Comparison of ENCODE assay signal across 22 cellular contexts in the genomic region with DNA sequence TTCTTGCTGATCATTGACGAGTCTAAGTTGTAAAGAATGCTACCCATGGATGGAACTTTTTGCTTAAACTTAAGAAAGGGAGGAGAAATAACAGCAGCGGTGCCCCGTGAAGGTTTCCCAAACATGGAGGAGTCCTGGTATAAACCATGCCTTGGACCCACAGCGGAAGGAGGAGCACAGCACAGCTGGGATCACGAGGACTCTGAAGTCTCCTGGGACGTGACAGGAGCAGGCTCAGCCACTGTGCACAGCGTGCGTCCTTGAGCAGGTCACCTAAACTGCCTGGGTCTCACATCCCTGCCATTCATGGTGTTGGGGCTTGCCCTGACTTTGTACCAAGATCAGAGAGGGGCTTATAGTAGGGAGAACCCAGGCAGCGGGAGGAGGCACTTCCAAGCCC. TPM values are rescaled to one million over a fixed set of nuclear protein-coding genes. Genes with fewer than 3 reads are reported as not detected.
DNase-seq lines count a peak whose midpoint lies in the region; ATAC-seq, FAIRE-seq and TF ChIP-seq lines count a peak whose summit lies in the region.
"Had no signal": no experiment of that assay in that cellular context is flagged by ENCODE, and none has a peak within 500 bp of the region (broad histone marks: within the 10 kb centered on the region; RNA-seq: fewer than 3 reads in every experiment).

No MANE protein-coding gene starts in this region.

- no peak overlapping the region for H3K9ac ChIP-seq in HepG2 (ENCODE audit: insufficient read depth, low read depth, low read length)
- H3K9ac ChIP-seq: GM23248 had no signal

- no peaks in the 10 kb centered on the region for H3K36me3 ChIP-seq in HepG2 (replicated peaks in 1 of 2; ENCODE audit: control insufficient read depth in 1 of 2, insufficient read depth in 2 of 2, low read length in 2 of 2)
- no peaks in the 10 kb centered on the region for H3K36me3 ChIP-seq in right lobe of liver
- no peaks in the 10 kb centered on the region for H3K36me3 ChIP-seq in WERI-Rb-1
- peaks cover 20% of the 10 kb centered on the region for H3K36me3 ChIP-seq in iPS DF 6.9 (ENCODE audit: control insufficient read depth, insufficient read depth, low read length)

- BruUV-seq in HepG2 (replicated peaks; lab: Mats Ljungman, UMichigan) = no TSS peak

- H3K27ac Mint-ChIP-seq in type B pancreatic cell = no peak overlapping the region
- H3K27ac Mint-ChIP-seq in T-helper 2 cell treated with Interferon-gamma antibody and Interleukin-4, amounts not matched to agents 5 μg/mL and 100 μg/mL, for 36 hours = no peak overlapping the region
- H3K27ac Mint-ChIP-seq: CD14-positive monocyte had no signal

- no peak for TF ChIP-seq CTCF in HepG2 (CRISPR knock-in tag; IDR thresholded peaks at IDR 0.05)
- TF ChIP-seq CTCF in right lobe of liver (IDR thresholded peaks at IDR 0.05) = no peak
- TF ChIP-seq CTCF in WERI-Rb-1 (IDR thresholded peaks at IDR 0.05; ENCODE audit: low read depth, low read length) = no peak
- no peak for TF ChIP-seq CTCF in type B pancreatic cell (conservative IDR thresholded peaks at IDR 0.05)

- no peak for FAIRE-seq in HepG2 (lab: Jason Lieb, UNC)

- in situ Hi-C loops in HepG2 (cut with HindIII; ENCODE audit: extremely low pct_ligation_motif_present, low pct_unique_long_range_greater_than_20kb) = loop anchor here (5.0 kb wide), 1 partner anchor 37 kb away; no protein-coding TSS in a partner anchor

- H3K79me2 ChIP-seq in HepG2 (ENCODE audit: insufficient read depth, low read length) = no peaks in the 10 kb centered on the region

- H3K27ac ChIP-seq in HepG2 (ENCODE audit: extremely low read length, insufficient read depth, low read length) = no peak overlapping the region
- no peak overlapping the region for H3K27ac ChIP-seq in right lobe of liver
- peak overlapping the region; percentile 69 for H3K27ac ChIP-seq in WERI-Rb-1
- H3K27ac ChIP-seq in iPS DF 6.9 (ENCODE audit: low read length) = peak overlapping the region; percentile 62
- H3K27ac ChIP-seq: GM23248 had no signal

- CTCF ChIA-PET in HepG2 (lab: Yijun Ruan, JAX; ENCODE audit: low intra/inter-chr PET ratio, low total read pairs) = no interaction called here

- H3K27me3 ChIP-seq in HepG2 (ENCODE audit: control insufficient read depth in 1 of 2, insufficient read depth in 2 of 2, low read length in 2 of 2) (no peaks in the 10 kb centered on the region), right lobe of liver (no peaks in the 10 kb centered on the region), WERI-Rb-1 (ENCODE audit: insufficient read depth, low read depth, severe bottlenecking) (no peaks in the 10 kb centered on the region), iPS DF 6.9 (ENCODE audit: control insufficient read depth, insufficient read depth, low read length) (no peaks in the 10 kb centered on the region)

- WGBS in HepG2 (ENCODE audit: low lambda C conversion rate) = 90% methylated on average over 9 of the region's 9 CpGs
- 68% methylated on average over 6 of the region's 9 CpGs for WGBS in right lobe of liver (ENCODE audit: insufficient coverage, low coverage, low lambda C conversion rate, missing lambda C conversion rate)
- no CpG with 5 or more reads among the region's 9 CpGs for WGBS in iPS DF 6.9 (ENCODE audit: insufficient coverage, insufficient read length)

- POLR2A ChIA-PET in HepG2 (lab: Yijun Ruan, JAX) = no interaction called here

- H3K9me3 ChIP-seq in HepG2 (ENCODE audit: low read length) = no peaks in the 10 kb centered on the region
- no peaks in the 10 kb centered on the region for H3K9me3 ChIP-seq in right lobe of liver
- H3K9me3 ChIP-seq in WERI-Rb-1 (ENCODE audit: severe bottlenecking) = no peaks in the 10 kb centered on the region
- no peaks in the 10 kb centered on the region for H3K9me3 ChIP-seq in iPS DF 6.9 (ENCODE audit: control insufficient read depth, insufficient read depth, low read length)

- no peak overlapping the region for H3K4me2 ChIP-seq in HepG2 (ENCODE audit: low read depth, low read length)

- peaks cover 34% of the 10 kb centered on the region for H3K27me3 Mint-ChIP-seq in type B pancreatic cell
- H3K27me3 Mint-ChIP-seq in T-helper 2 cell treated with Interferon-gamma antibody and Interleukin-4, amounts not matched to agents 5 μg/mL and 100 μg/mL, for 36 hours (ENCODE audit: low read depth) = peaks cover 16% of the 10 kb centered on the region

- no peak overlapping the region for H2AFZ ChIP-seq in HepG2 (ENCODE audit: low read length)
- H2AFZ ChIP-seq: GM23248 had no signal

- no peaks in the 10 kb centered on the region for H4K20me1 ChIP-seq in HepG2 (ENCODE audit: insufficient read depth, low read length)

- no peak overlapping the region for H3K4me3 ChIP-seq in HepG2 (replicated peaks in 1 of 3; ENCODE audit: insufficient read depth in 1 of 3, low read depth in 2 of 3, low read length in 3 of 3)
- H3K4me3 ChIP-seq in right lobe of liver = no peak overlapping the region
- H3K4me3 ChIP-seq in WERI-Rb-1 (ENCODE audit: low read depth, low read length) = no peak overlapping the region
- H3K4me3 ChIP-seq in iPS DF 6.9 (ENCODE audit: low read length) = no peak overlapping the region
- H3K4me3 ChIP-seq: GM23248 had no signal

- peaks cover 4% of the 10 kb centered on the region for H3K9me3 Mint-ChIP-seq in type B pancreatic cell
- H3K9me3 Mint-ChIP-seq in T-helper 2 cell treated with Interferon-gamma antibody and Interleukin-4, amounts not matched to agents 5 μg/mL and 100 μg/mL, for 36 hours = no peaks in the 10 kb centered on the region

- ATAC-seq in HepG2 = no peak
- ATAC-seq in right lobe of liver = no peak
- ATAC-seq: PC-3 had no signal

- TF ChIP-seq EP300 in HepG2 (IDR thresholded peaks at IDR 0.05; ENCODE audit: low read depth in 2 of 2, low read length in 2 of 2) (no peak), HepG2 (CRISPR knock-in tag; IDR thresholded peaks at IDR 0.05; ENCODE audit: borderline replicate concordance) (no peak)

- peak overlapping the region; percentile 48 for H3K4me3 Mint-ChIP-seq in type B pancreatic cell
- H3K4me3 Mint-ChIP-seq in T-helper 2 cell treated with Interferon-gamma antibody and Interleukin-4, amounts not matched to agents 5 μg/mL and 100 μg/mL, for 36 hours = no peak overlapping the region
- H3K4me3 Mint-ChIP-seq: CD14-positive monocyte had no signal

- peaks cover 45% of the 10 kb centered on the region for H3K4me1 Mint-ChIP-seq in type B pancreatic cell (ENCODE audit: unreplicated experiment)
- H3K4me1 Mint-ChIP-seq in T-helper 2 cell treated with Interferon-gamma antibody and Interleukin-4, amounts not matched to agents 5 μg/mL and 100 μg/mL, for 36 hours (ENCODE audit: low read depth) = no peaks in the 10 kb centered on the region
- H3K4me1 Mint-ChIP-seq: CD14-positive monocyte had no signal

- H3K4me1 ChIP-seq in HepG2 (ENCODE audit: insufficient read depth, low read length) (peaks cover 62% of the 10 kb centered on the region), right lobe of liver (peaks cover 0 to 16% (median 0%) of the 10 kb centered on the region in 4 donors), iPS DF 6.9 (ENCODE audit: control insufficient read depth, insufficient read depth, low read length) (peaks cover 12% of the 10 kb centered on the region)

- DNase-seq in HepG2 (ENCODE audit: low spot score) = no peak
- DNase-seq in right lobe of liver = no peak
- DNase-seq in WERI-Rb-1 = no peak
- no peak for DNase-seq in iPS DF 6.9 (ENCODE audit: low read depth, low spot score)
- DNase-seq in type B pancreatic cell (ENCODE audit: extremely low spot score, unreplicated experiment) = no peak
- DNase-seq in SIG-M5 treated with dmso at 0.1 percent for 504 hours (lab: John Stamatoyannopoulos, UW; ENCODE audit: unreplicated experiment) = no peak
- DNase-seq in AG08396 (ENCODE audit: low spot score) = no peak
- DNase-seq in T-helper 2 cell treated with Interferon-gamma antibody and Interleukin-4, amounts not matched to agents 5 μg/mL and 100 μg/mL, for 36 hours (ENCODE audit: low spot score) = no peak
- DNase-seq: COR-L47, GF-D8, GM23248, IMR-90, Kasumi-1, MM.1S, NCI-H1105 treated with DMSO at 0.1 percent for 48 hours, NCI-H187 treated with DMSO at 0.1 percent for 48 hours, NCI-H446, PC-3 had no signal

- intact Hi-C loops in HepG2 (cut with micrococcal nuclease; ENCODE audit: unreplicated experiment) (no loop called here), right lobe of liver (cut with DNase I) (no loop called here)

- H3K36me3 Mint-ChIP-seq in type B pancreatic cell = no peaks in the 10 kb centered on the region
- no peaks in the 10 kb centered on the region for H3K36me3 Mint-ChIP-seq in T-helper 2 cell treated with Interferon-gamma antibody and Interleukin-4, amounts not matched to agents 5 μg/mL and 100 μg/mL, for 36 hours (ENCODE audit: low read depth)
- H3K36me3 Mint-ChIP-seq: CD14-positive monocyte had no signal

- TF ChIP-seq POLR2A in HepG2 (IDR thresholded peaks at IDR 0.05; ENCODE audit: insufficient read depth in 1 of 2, low read depth in 2 of 2, low read length in 2 of 2) = no peak
- TF ChIP-seq POLR2A in right lobe of liver (IDR thresholded peaks at IDR 0.05) = no peak

- TF ChIP-seq RAD21 in HepG2 (CRISPR knock-in tag; IDR thresholded peaks at IDR 0.05) = no peak

RNA-seq across cellular contexts. Expression of a gene that starts 56.1 kb away (rescaled TPM):
- total RNA-seq in HepG2 (2016; rRNA removed; fragmentation: Illumina TruSeq; extraction: Trizol) (8.3 and 11.0 TPM in 2 replicates), right lobe of liver (10 to 100 TPM in 1 of 6 experiments, 1 to 10 TPM in 5; 1.4 to 15.8 (median 4.9) TPM), type B pancreatic cell (ENCODE audit: low replicate concordance) (3.7 and 11.2 TPM in 2 replicates)
- 4.1 and 4.2 TPM in 2 replicates for total RNA-seq in HepG2 (2016; cell fraction: cytosol; rRNA removed; fragmentation: Illumina TruSeq; extraction: Trizol; ENCODE audit: low read depth)
- 8.7 and 10.0 TPM in 2 replicates for total RNA-seq in HepG2 (2016; cell fraction: insoluble cytoplasmic fraction; rRNA removed; fragmentation: Illumina TruSeq; extraction: Trizol)
- total RNA-seq in HepG2 (2016; cell fraction: membrane; rRNA removed; fragmentation: Illumina TruSeq; extraction: Trizol) = 7.5 and 7.8 TPM in 2 replicates
- 6.8 and 7.8 TPM in 2 replicates for total RNA-seq in HepG2 (2016; cell fraction: nucleus; rRNA removed; fragmentation: Illumina TruSeq; extraction: Trizol)
- polyA plus RNA-seq in HepG2 (2011; rRNA removed) = 32.4 and 42.7 TPM in 2 replicates
- 40.5 and 49.1 TPM in 2 replicates for polyA plus RNA-seq in HepG2 (2011; cell fraction: cytosol; rRNA removed)
- 21.7 and 28.7 TPM in 2 replicates for polyA plus RNA-seq in HepG2 (2011; cell fraction: nucleus; rRNA removed)
- 9.6 and 43.8 TPM in 2 replicates for polyA plus RNA-seq in HepG2 (2012)
- polyA plus RNA-seq in HepG2 (2016; cell fraction: cytosol; fragmentation: Illumina TruSeq; extraction: Trizol; ENCODE audit: low read depth) = 3.4 and 3.8 TPM in 2 replicates
- polyA plus RNA-seq in HepG2 (2016; cell fraction: insoluble cytoplasmic fraction; fragmentation: Illumina TruSeq; extraction: Trizol; ENCODE audit: low read depth) = 6.5 and 9.8 TPM in 2 replicates
- 6.1 and 6.5 TPM in 2 replicates for polyA plus RNA-seq in HepG2 (2016; cell fraction: membrane; fragmentation: Illumina TruSeq; extraction: Trizol; ENCODE audit: low read depth)
- polyA plus RNA-seq in HepG2 (2016; cell fraction: nucleus; fragmentation: Illumina TruSeq; extraction: Trizol; ENCODE audit: insufficient read depth, low read depth) = 10.8 and 11.1 TPM in 2 replicates
- 97.2 TPM in 1 of 2 replicates, not detected in the other for polyA minus RNA-seq in HepG2 (2011; rRNA and poly(A)+ RNA removed; ENCODE audit: low replicate concordance)
- 16.1 and 16.4 TPM in 2 replicates for polyA minus RNA-seq in HepG2 (2011; cell fraction: cytosol; rRNA and poly(A)+ RNA removed)
- 12.5 and 12.9 TPM in 2 replicates for polyA minus RNA-seq in HepG2 (2011; cell fraction: nucleus; rRNA and poly(A)+ RNA removed)
- total RNA-seq: A172, Daoy, GM23248, IMR-90, PC-3, SK-MEL-5 had no signal
- polyA plus RNA-seq: CD14-positive monocyte, GM23248, IMR-90 had no signal

Comparison
In these comparisons a context has a peak if more than half of its experiments do, and no peak if none do; other contexts are left out.
1. H3K27ac ChIP-seq: peak in WERI-Rb-1 (single experiment) and iPS DF 6.9 (single experiment); none in HepG2 (single experiment) and right lobe of liver (0 of 3).